ENCODE assay signal across 21 cellular contexts in genomic region chr3:197398301-197398878, GRCh38.
DNase-seq lines count a peak whose midpoint lies in the region; FAIRE-seq and TF ChIP-seq lines count a peak whose summit lies in the region.
"Had no signal": no experiment of that assay in that cellular context is flagged by ENCODE, and none has a peak within 500 bp of the region (broad histone marks: within the 10 kb centered on the region; RNA-seq: fewer than 3 reads in every experiment).

No MANE protein-coding gene starts in this region.

- no peaks in the 10 kb centered on the region for H3K9me3 ChIP-seq in kidney (ENCODE audit: control insufficient read depth in 1 of 2, low read length in 2 of 2)
- H3K9me3 ChIP-seq: tibial artery had no signal

- H3K4me3 Mint-ChIP-seq in activated naive CD8-positive, alpha-beta T cell treated with anti-CD3 and anti-CD28 coated beads for 36 hours, result no peak overlapping the region
- H3K4me3 Mint-ChIP-seq: CD14-positive monocyte; stimulated activated memory B cell treated with anti-CD40 and anti-IgM and Interleukin-4, amounts not matched to agents 10 μg/mL and 1 μg/mL and 100 μg/mL, for 72 hours; WTC11 had no signal

- intact Hi-C loops in kidney (cut with DNase I), result no loop called here

- no peaks in the 10 kb centered on the region; the same call in 1 of the 2 replicates for H3K36me3 ChIP-seq in H7 (replicated peaks; ENCODE audit: control insufficient read depth, insufficient read depth, low read length)
- no peaks in the 10 kb centered on the region for H3K36me3 ChIP-seq in kidney (ENCODE audit: control insufficient read depth in 1 of 2, insufficient read depth in 2 of 2, low read length in 2 of 2)
- H3K36me3 ChIP-seq: tibial artery had no signal

- no peaks in the 10 kb centered on the region for H3K27me3 ChIP-seq in H7 (ENCODE audit: control insufficient read depth, insufficient read depth, low read length)
- H3K27me3 ChIP-seq: tibial artery had no signal

- peak overlapping the region; percentile 73 for H3K27ac Mint-ChIP-seq in activated naive CD8-positive, alpha-beta T cell treated with anti-CD3 and anti-CD28 coated beads for 36 hours
- H3K27ac Mint-ChIP-seq: CD14-positive monocyte; stimulated activated memory B cell treated with anti-CD40 and anti-IgM and Interleukin-4, amounts not matched to agents 10 μg/mL and 1 μg/mL and 100 μg/mL, for 72 hours; WTC11 had no signal

- peaks cover 12% of the 10 kb centered on the region for H3K4me1 Mint-ChIP-seq in activated naive CD8-positive, alpha-beta T cell treated with anti-CD3 and anti-CD28 coated beads for 36 hours
- H3K4me1 Mint-ChIP-seq: CD14-positive monocyte had no signal

- no peaks in the 10 kb centered on the region for H3K36me3 Mint-ChIP-seq in activated naive CD8-positive, alpha-beta T cell treated with anti-CD3 and anti-CD28 coated beads for 36 hours
- H3K36me3 Mint-ChIP-seq: CD14-positive monocyte; stimulated activated memory B cell treated with anti-CD40 and anti-IgM and Interleukin-4, amounts not matched to agents 10 μg/mL and 1 μg/mL and 100 μg/mL, for 72 hours; WTC11 had no signal

- peak; percentile 29 for DNase-seq in activated CD8-positive, alpha-beta memory T cell treated with anti-CD3 and anti-CD28 coated beads, Interleukin-2, amount 50 U/mL, for 4 hours
- no peak for DNase-seq in activated CD8-positive, alpha-beta memory T cell treated with anti-CD3 and anti-CD28 coated beads for 24 hours
- peak; percentile 5 for DNase-seq in H7
- peak; percentile 53 for DNase-seq in activated naive CD8-positive, alpha-beta T cell treated with anti-CD3 and anti-CD28 coated beads for 36 hours
- peak; percentile 16 for DNase-seq in stimulated activated CD4-positive, alpha-beta T cell treated with anti-CD3 and anti-CD28 coated beads, Interleukin-4, amount 100 ng/mL, for 24 hours
- no peak for DNase-seq in NCI-H2029 (lab: John Stamatoyannopoulos, UW)
- DNase-seq in inferior parietal cortex (ENCODE audit: extremely low spot score), result no peak
- no peak for DNase-seq in kidney
- DNase-seq: dermis blood vessel endothelial cell, DMS 273 treated with DMSO at 0.1 percent for 48 hours, NCI-H1105, NCI-H2081 treated with DMSO at 0.1 percent for 48 hours, NCI-H510A, nucleus accumbens, T-helper 9 cell, tibial artery had no signal

- H3K27ac ChIP-seq in kidney (ENCODE audit: low read depth in 2 of 2, low read length in 2 of 2), result no peak overlapping the region
- H3K27ac ChIP-seq: tibial artery had no signal

- no peak overlapping the region for H3K4me3 ChIP-seq in H7 (ENCODE audit: insufficient read depth, low read depth, low read length)
- no peak overlapping the region for H3K4me3 ChIP-seq in kidney (ENCODE audit: low read length in 2 of 2)
- H3K4me3 ChIP-seq: tibial artery had no signal

- FAIRE-seq in kidney (lab: Jason Lieb, UNC), result no peak
- FAIRE-seq: bronchial epithelial cell, GM18507 had no signal

- H3K9me3 Mint-ChIP-seq in activated naive CD8-positive, alpha-beta T cell treated with anti-CD3 and anti-CD28 coated beads for 36 hours, result no peaks in the 10 kb centered on the region
- H3K9me3 Mint-ChIP-seq: stimulated activated memory B cell treated with anti-CD40 and anti-IgM and Interleukin-4, amounts not matched to agents 10 μg/mL and 1 μg/mL and 100 μg/mL, for 72 hours; WTC11 had no signal

- H3K27me3 Mint-ChIP-seq in activated naive CD8-positive, alpha-beta T cell treated with anti-CD3 and anti-CD28 coated beads for 36 hours, result peaks cover 4% of the 10 kb centered on the region

- TF ChIP-seq CTCF in kidney (IDR thresholded peaks at IDR 0.05; ENCODE audit: borderline replicate concordance, extremely low read depth, insufficient read depth), result no peak

- no peaks in the 10 kb centered on the region for H3K4me1 ChIP-seq in kidney (ENCODE audit: control insufficient read depth in 1 of 2, insufficient read depth in 1 of 2, low read depth in 1 of 2, low read length in 2 of 2)

- no peak overlapping the region for H3K9ac ChIP-seq in kidney (ENCODE audit: low read length in 2 of 2)

Comparison
In these comparisons a context has a peak if more than half of its experiments do, and no peak if none do; other contexts are left out.
1. DNase-seq: peak in activated CD8-positive, alpha-beta memory T cell treated with anti-CD3 and anti-CD28 coated beads, Interleukin-2, amount 50 U/mL, for 4 hours (single experiment), H7 (single experiment), activated naive CD8-positive, alpha-beta T cell treated with anti-CD3 and anti-CD28 coated beads for 36 hours (single experiment) and stimulated activated CD4-positive, alpha-beta T cell treated with anti-CD3 and anti-CD28 coated beads, Interleukin-4, amount 100 ng/mL, for 24 hours (single experiment); none in activated CD8-positive, alpha-beta memory T cell treated with anti-CD3 and anti-CD28 coated beads for 24 hours (single experiment), NCI-H2029 (single experiment), inferior parietal cortex (single experiment) and kidney (single experiment).